Comparison of ENCODE assay signal across 8 cellular contexts in genomic region chr18:22933958-22934423, GRCh38. TPM values are rescaled to one million over a fixed set of nuclear protein-coding genes. Genes with fewer than 3 reads are reported as not detected.
DNase-seq lines count a peak whose midpoint lies in the region; ATAC-seq and TF ChIP-seq lines count a peak whose summit lies in the region.

No MANE protein-coding gene starts in this region.

- peaks cover 2% of the 10 kb centered on the region for H3K79me1 ChIP-seq in neuronal stem cell (ENCODE audit: low read depth, low read length)

- H2BK15ac ChIP-seq in neuronal stem cell (ENCODE audit: low read length): peak overlapping the region; percentile 83

- BruUV-seq in Calu3 (replicated peaks; lab: Mats Ljungman, UMichigan): TSS peak; percentile 42

- H3K18ac ChIP-seq in neuronal stem cell (ENCODE audit: low read length): peak overlapping the region; percentile 68

- no peaks in the 10 kb centered on the region for H3K27me3 Mint-ChIP-seq in Calu3 (ENCODE audit: unreplicated experiment)

- peak overlapping the region; percentile 93 for H3K4me3 ChIP-seq in NB4 (ENCODE audit: low read depth, low read length)
- H3K4me3 ChIP-seq in dorsolateral prefrontal cortex: peak overlapping the region; percentile 53 to 97 (median 89)
- peak overlapping the region; percentile 87 to 88 for H3K4me3 ChIP-seq in neuronal stem cell (ENCODE audit: low read length in 2 of 2)

- DNase-seq in Calu3: no peak
- no peak for DNase-seq in NB4 (ENCODE audit: low read depth)
- DNase-seq in dorsolateral prefrontal cortex: no peak
- DNase-seq in neuronal stem cell (ENCODE audit: low spot score): no peak
- DNase-seq in dermis blood vessel endothelial cell: no peak
- no peak for DNase-seq in DMS114 treated with DMSO at 0.1 percent for 48 hours (lab: John Stamatoyannopoulos, UW; ENCODE audit: unreplicated experiment)
- no peak for DNase-seq in activated CD4-positive, alpha-beta T cell treated with anti-CD3 and anti-CD28 coated beads for 1 hour

- H4K91ac ChIP-seq in neuronal stem cell (ENCODE audit: low read depth, low read length, poor library complexity): no peak overlapping the region

- H3K4me2 ChIP-seq in neuronal stem cell (ENCODE audit: insufficient read depth, low read length, poor library complexity, severe bottlenecking): peak overlapping the region; percentile 55

- H3K27me3 ChIP-seq in dorsolateral prefrontal cortex (no peaks in the 10 kb centered on the region), neuronal stem cell (ENCODE audit: control insufficient read depth in 3 of 3, insufficient read depth in 3 of 3, low read depth in 1 of 3, low read length in 3 of 3) (no peaks in the 10 kb centered on the region)

- peak overlapping the region; percentile 96 for H2AFZ ChIP-seq in neuronal stem cell (ENCODE audit: low read length)

- no peak overlapping the region for H3K14ac ChIP-seq in neuronal stem cell (ENCODE audit: low read length)

- no peak for TF ChIP-seq POLR2A in NB4 (IDR thresholded peaks at IDR 0.05; ENCODE audit: extremely low read depth, insufficient read length)

- H3K9ac ChIP-seq in neuronal stem cell (ENCODE audit: low read depth, low read length, poor library complexity): peak overlapping the region; percentile 7

- intact Hi-C loops in Calu3 (cut with micrococcal nuclease; ENCODE audit: unreplicated experiment): loop anchor here (5.0 kb wide), 3 partner anchors 43 to 87 kb away; no protein-coding TSS in a partner anchor
- intact Hi-C loops in dorsolateral prefrontal cortex (cut with DNase I): loop anchor here in 1 of 2 donors (10.0 kb wide), 1 partner anchor 481 kb away; no protein-coding TSS in a partner anchor

- peaks cover 7% of the 10 kb centered on the region for H3K4me1 Mint-ChIP-seq in Calu3 (ENCODE audit: low read depth, unreplicated experiment)

- no peaks in the 10 kb centered on the region for H3K9me3 ChIP-seq in neuronal stem cell (replicated peaks in 1 of 2; ENCODE audit: control insufficient read depth in 2 of 2, insufficient read depth in 1 of 2, low read depth in 1 of 2, low read length in 2 of 2)

- H2BK12ac ChIP-seq in neuronal stem cell (ENCODE audit: low read length): no peak overlapping the region

- peak overlapping the region; percentile 85 for H3K27ac Mint-ChIP-seq in Calu3 (ENCODE audit: unreplicated experiment)

- H2AK5ac ChIP-seq in neuronal stem cell (ENCODE audit: low read depth, low read length): no peak overlapping the region

- peak overlapping the region; percentile 94 for H2BK5ac ChIP-seq in neuronal stem cell (ENCODE audit: low read length)

- H3K4ac ChIP-seq in neuronal stem cell (ENCODE audit: low read length): no peak overlapping the region

- CTCF ChIA-PET in Calu3 (lab: Charles Lee): interaction anchor here (1.0 to 1.1 kb wide), 2 partner anchors 18 to 20 kb away, joined by 3 to 4 read pairs; no protein-coding TSS in a partner anchor

- no CpG with 5 or more reads among the region's 17 CpGs for WGBS in neuronal stem cell (ENCODE audit: extremely low coverage in 2 of 2, insufficient read length in 2 of 2, insufficient replicate concordance in 1 of 2), 2 donors

- H3K27ac ChIP-seq in dorsolateral prefrontal cortex (peak overlapping the region in 54 of 59 donors; percentile 66 to 99 (median 94)), neuronal stem cell (replicated peaks; ENCODE audit: low read length) (peak overlapping the region; percentile 60)

- peaks cover 1 to 6% of the 10 kb centered on the region in 2 donors for H3K4me1 ChIP-seq in neuronal stem cell (ENCODE audit: control insufficient read depth in 2 of 2, insufficient read depth in 1 of 2, low read depth in 1 of 2, low read length in 2 of 2)

- H3K36me3 ChIP-seq in neuronal stem cell (replicated peaks in 1 of 2; ENCODE audit: control insufficient read depth in 2 of 2, insufficient read depth in 2 of 2, low read length in 2 of 2): peaks cover 5 to 28% of the 10 kb centered on the region in 2 donors

- ATAC-seq in GM21529 (IDR thresholded peaks at IDR 0.05; ENCODE audit: unreplicated experiment): peak; percentile 8

- H3K23ac ChIP-seq in neuronal stem cell (ENCODE audit: low read depth, low read length, poor library complexity): peak overlapping the region; percentile 85

- H3K4me3 Mint-ChIP-seq in Calu3 (ENCODE audit: low read depth, unreplicated experiment): peak overlapping the region; percentile 81

- H4K8ac ChIP-seq in neuronal stem cell (ENCODE audit: low read depth, low read length): no peak overlapping the region

- no peaks in the 10 kb centered on the region for H3K9me3 Mint-ChIP-seq in Calu3 (ENCODE audit: low read depth, unreplicated experiment)

- H3K36me3 Mint-ChIP-seq in Calu3 (ENCODE audit: insufficient read depth, unreplicated experiment): peaks cover 38% of the 10 kb centered on the region

- TF ChIP-seq CTCF in Calu3 (IDR thresholded peaks at IDR 0.05; ENCODE audit: unreplicated experiment) (no peak), NB4 (IDR thresholded peaks at IDR 0.05; ENCODE audit: low read depth, low read length) (no peak), dorsolateral prefrontal cortex (IDR thresholded peaks at IDR 0.05 in 54 of 56, conservative IDR thresholded peaks at IDR 0.05 in 2 of 56; ENCODE audit: low read depth in 1 of 56, partially characterized antibody in 56 of 56) (peak in 1 of 56 donors; percentile 1)

- H2BK120ac ChIP-seq in neuronal stem cell (ENCODE audit: low read depth, low read length): no peak overlapping the region

RNA-seq across cellular contexts. Expression of gene RBBP8, which starts 0.9 kb away (rescaled TPM):
- total RNA-seq in Calu3 (2022) (55.6 and 62.4 TPM in 2 replicates), dorsolateral prefrontal cortex (10 to 100 TPM in 119 of 120 experiments, 1 to 10 TPM in 1; 10.0 to 28.5 (median 18.1) TPM), dermis blood vessel endothelial cell (19.9 and 21.4 TPM in 2 replicates)
- 55.0 TPM for polyA plus RNA-seq in neuronal stem cell (2013, experiment 1 of 2)
- 56.7 TPM for polyA plus RNA-seq in neuronal stem cell (2013, experiment 2 of 2)
